21 cellular contexts compared by ENCODE assay signal in the genomic region with DNA sequence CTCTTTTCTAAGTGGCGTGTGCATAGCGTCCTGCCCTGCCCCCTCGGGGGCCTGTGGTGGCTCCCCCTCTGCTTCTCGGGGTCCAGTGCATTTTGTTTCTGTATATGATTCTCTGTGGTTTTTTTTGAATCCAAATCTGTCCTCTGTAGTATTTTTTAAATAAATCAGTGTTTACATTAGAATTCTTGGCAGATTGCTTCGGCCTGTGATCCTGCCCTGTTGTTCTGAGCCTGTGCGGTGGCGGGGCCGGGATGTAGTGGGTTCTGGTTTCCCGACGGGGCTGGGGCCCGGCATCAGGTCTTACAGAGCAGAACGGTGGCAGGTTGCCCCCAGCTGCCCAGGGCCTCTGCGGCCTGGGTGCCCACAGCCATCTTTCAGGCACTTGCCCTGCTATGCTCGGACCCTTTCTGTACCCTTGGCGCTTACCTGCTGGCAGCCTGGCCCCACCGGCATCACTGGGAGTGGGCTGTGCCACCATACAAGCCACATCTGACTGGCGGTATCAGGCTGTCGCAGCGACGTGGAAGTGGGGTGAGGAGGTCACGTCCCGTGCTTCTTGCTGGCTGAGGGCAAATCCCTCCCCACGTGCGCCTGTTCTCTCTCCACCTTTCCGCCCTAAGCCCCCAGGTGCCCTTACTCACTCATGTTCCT. TPM values are rescaled to one million over a fixed set of nuclear protein-coding genes. Genes with fewer than 3 reads are reported as not detected.
DNase-seq lines count a peak whose midpoint lies in the region; ATAC-seq, FAIRE-seq and TF ChIP-seq lines count a peak whose summit lies in the region.
"Had no signal": no experiment of that assay in that cellular context is flagged by ENCODE, and none has a peak within 500 bp of the region (broad histone marks: within the 10 kb centered on the region; RNA-seq: fewer than 3 reads in every experiment).

No MANE protein-coding gene starts in this region.

- H3K18ac ChIP-seq in IMR-90 (ENCODE audit: low read depth, low read length) = no peak overlapping the region; the same call in 1 of the 2 replicates

- no peaks in the 10 kb centered on the region for H3K9me3 ChIP-seq in IMR-90 (ENCODE audit: control insufficient read depth, insufficient read depth, low read length)
- H3K9me3 ChIP-seq in astrocyte (ENCODE audit: insufficient read depth, low read depth, low read length) = no peaks in the 10 kb centered on the region
- H3K9me3 ChIP-seq in fibroblast of lung (ENCODE audit: control insufficient read depth, insufficient read depth, low read depth, low read length) = no peaks in the 10 kb centered on the region
- no peaks in the 10 kb centered on the region for H3K9me3 ChIP-seq in osteoblast (ENCODE audit: low read depth, low read length)
- no peaks in the 10 kb centered on the region for H3K9me3 ChIP-seq in thyroid gland
- H3K9me3 ChIP-seq: SJCRH30 had no signal

- H3K9ac ChIP-seq in IMR-90 (ENCODE audit: low read depth, low read length) (no peak overlapping the region), astrocyte (ENCODE audit: low read length) (no peak overlapping the region), fibroblast of lung (ENCODE audit: insufficient read depth, low read length) (no peak overlapping the region)

- H3K27me3 Mint-ChIP-seq in astrocyte (ENCODE audit: low read depth, unreplicated experiment) = no peaks in the 10 kb centered on the region

- 0 out of 2 replicates have a peak overlapping the region, but pooled peaks have one; percentile 3 for H2BK120ac ChIP-seq in IMR-90 (ENCODE audit: low read depth, low read length)

- CTCF ChIA-PET in IMR-90 (lab: Yijun Ruan, JAX) (no interaction called here), HEK293T (lab: Yijun Ruan, JAX) (no interaction called here)

- peaks cover 4% of the 10 kb centered on the region; the same call in 1 of the 2 replicates for H3K9me1 ChIP-seq in IMR-90 (ENCODE audit: insufficient read depth, low read length)

- intact Hi-C loops in IMR-90 (cut with micrococcal nuclease) = no loop called here
- intact Hi-C loops in thyroid gland (cut with DNase I) = no loop called here

- no peak overlapping the region for H2BK15ac ChIP-seq in IMR-90 (ENCODE audit: low read depth, low read length)

- H2AK5ac ChIP-seq in IMR-90 (ENCODE audit: low read depth, low read length) = peak overlapping the region; percentile 25; the same call in 1 of the 2 replicates

- no peak for TF ChIP-seq RAD21 in IMR-90 (IDR thresholded peaks at IDR 0.05; ENCODE audit: low read length)

- no peak overlapping the region for H3K4me3 ChIP-seq in IMR-90 (ENCODE audit: insufficient read depth, low read depth, low read length)
- no peak overlapping the region for H3K4me3 ChIP-seq in astrocyte (ENCODE audit: insufficient read depth, low read depth, low read length)
- no peak overlapping the region for H3K4me3 ChIP-seq in fibroblast of lung (replicated peaks in 1 of 4; ENCODE audit: control extremely low read depth in 1 of 4, insufficient read depth in 1 of 4, low read depth in 3 of 4, low read length in 4 of 4)
- no peak overlapping the region for H3K4me3 ChIP-seq in osteoblast (ENCODE audit: insufficient read depth, low read length)
- H3K4me3 ChIP-seq in thyroid gland (replicated peaks in 1 of 3) = no peak overlapping the region
- H3K4me3 ChIP-seq: K562, SJCRH30 had no signal

- peak; percentile 62 for ATAC-seq in IMR-90 (ENCODE audit: low read depth)
- no peak for ATAC-seq in GM21515 (IDR thresholded peaks at IDR 0.05; ENCODE audit: unreplicated experiment)

- no peak overlapping the region for H2BK20ac ChIP-seq in IMR-90 (ENCODE audit: low read depth, low read length)

- H3K4ac ChIP-seq in IMR-90 (ENCODE audit: low read depth, low read length) = peak overlapping the region; percentile 27

- H4K8ac ChIP-seq in IMR-90 (ENCODE audit: low read depth in 2 of 2, low read length in 2 of 2) = peak overlapping the region in 1 of 2 experiments; percentile 56; a peak in 1 of 4 replicates

- H4K20me1 ChIP-seq in IMR-90 (ENCODE audit: insufficient read depth, low read length) (peaks cover 41% of the 10 kb centered on the region), astrocyte (ENCODE audit: insufficient read depth, low read length) (peaks cover 91% of the 10 kb centered on the region), fibroblast of lung (ENCODE audit: control insufficient read depth, extremely low read depth, insufficient read depth, low read length) (no peaks in the 10 kb centered on the region), osteoblast (ENCODE audit: insufficient read depth, low read length) (peaks cover 61% of the 10 kb centered on the region)

- no peak for TF ChIP-seq POLR2A in IMR-90 (IDR thresholded peaks at IDR 0.05; ENCODE audit: low read depth, low read length)
- no peak for TF ChIP-seq POLR2A in thyroid gland (IDR thresholded peaks at IDR 0.05)

- no peaks in the 10 kb centered on the region for H3K9me3 Mint-ChIP-seq in astrocyte (ENCODE audit: unreplicated experiment)

- TF ChIP-seq CTCF in IMR-90 (conservative IDR thresholded peaks at IDR 0.05; ENCODE audit: low read depth, low read length) (no peak), astrocyte (IDR thresholded peaks at IDR 0.05; ENCODE audit: insufficient read depth, low read depth, low read length) (no peak), fibroblast of lung (conservative IDR thresholded peaks at IDR 0.05 in 1 of 2, IDR thresholded peaks at IDR 0.05 in 1 of 2; ENCODE audit: low read depth in 1 of 2, low read length in 2 of 2) (no peak), osteoblast (IDR thresholded peaks at IDR 0.05; ENCODE audit: extremely low read depth, low read depth, low read length) (no peak), thyroid gland (IDR thresholded peaks at IDR 0.05) (no peak)

- H3K4me2 ChIP-seq in IMR-90 (ENCODE audit: low read depth, low read length) = no peak overlapping the region
- H3K4me2 ChIP-seq in astrocyte (ENCODE audit: low read length) = no peak overlapping the region
- H3K4me2 ChIP-seq in fibroblast of lung (ENCODE audit: extremely low read depth, insufficient read depth, low read length) = no peak overlapping the region
- no peak overlapping the region for H3K4me2 ChIP-seq in osteoblast (ENCODE audit: insufficient read depth, low read length)

- 90% methylated on average over 2 of the region's 25 CpGs; no CpG with 5 or more reads in 1 of the 2 experiments for WGBS in IMR-90 (ENCODE audit: extremely low coverage in 2 of 2, insufficient read length in 1 of 2), 2 experiments
- 93 to 94% methylated on average over 24 to 25 of the region's 25 CpGs for WGBS in thyroid gland, 2 donors

- no peak for FAIRE-seq in astrocyte (lab: Jason Lieb, UNC)
- FAIRE-seq: GM12892, K562 had no signal

- H3K4me1 ChIP-seq in IMR-90 (ENCODE audit: control insufficient read depth, insufficient read depth, low read length) = peaks cover 15% of the 10 kb centered on the region; the same call in 1 of the 2 replicates
- no peaks in the 10 kb centered on the region for H3K4me1 ChIP-seq in astrocyte (ENCODE audit: insufficient read depth, low read length)
- H3K4me1 ChIP-seq in fibroblast of lung (ENCODE audit: control insufficient read depth, extremely low read depth, insufficient read depth, low read length) = peaks cover 5% of the 10 kb centered on the region
- H3K4me1 ChIP-seq in osteoblast (ENCODE audit: insufficient read depth, low read length) = no peaks in the 10 kb centered on the region
- no peaks in the 10 kb centered on the region for H3K4me1 ChIP-seq in thyroid gland
- H3K4me1 ChIP-seq: SJCRH30 had no signal

- POLR2A ChIA-PET in IMR-90 (lab: Charles Lee; ENCODE audit: unreplicated experiment) = no interaction called here
- POLR2A ChIA-PET in HEK293T (lab: Yijun Ruan, JAX) = no interaction called here

- peak overlapping the region; percentile 5; the same call in 1 of the 2 replicates for H3K27ac ChIP-seq in IMR-90 (ENCODE audit: insufficient read depth, low read length)
- H3K27ac ChIP-seq in astrocyte (ENCODE audit: low read depth, low read length) = no peak overlapping the region
- H3K27ac ChIP-seq in fibroblast of lung (ENCODE audit: insufficient read depth, low read length) = peak overlapping the region; percentile 8
- H3K27ac ChIP-seq in osteoblast (ENCODE audit: low read depth, low read length) = no peak overlapping the region
- no peak overlapping the region for H3K27ac ChIP-seq in thyroid gland
- H3K27ac ChIP-seq: SJCRH30 had no signal

- H3K56ac ChIP-seq in IMR-90 (ENCODE audit: extremely low read depth, insufficient read depth, low read length) = no peak overlapping the region; the same call in 1 of the 2 replicates

- peak overlapping the region; percentile 65 for H2AK9ac ChIP-seq in IMR-90 (replicated peaks; ENCODE audit: low read depth, low read length, poor library complexity)

- BruUV-seq in IMR-90 (replicated peaks; lab: Mats Ljungman, UMichigan) = no TSS peak

- no peak overlapping the region for H3K4me3 Mint-ChIP-seq in astrocyte (ENCODE audit: unreplicated experiment)

- H3K36me3 ChIP-seq in IMR-90 (ENCODE audit: control insufficient read depth, insufficient read depth, low read length) = peaks cover 88% of the 10 kb centered on the region
- peaks cover 45% of the 10 kb centered on the region for H3K36me3 ChIP-seq in astrocyte (ENCODE audit: insufficient read depth, low read length)
- peaks cover 47% of the 10 kb centered on the region for H3K36me3 ChIP-seq in fibroblast of lung (ENCODE audit: control insufficient read depth, insufficient read depth, low read length)
- H3K36me3 ChIP-seq in osteoblast (ENCODE audit: insufficient read depth, low read length) = peaks cover 91% of the 10 kb centered on the region
- peaks cover 70 to 81% of the 10 kb centered on the region in 2 donors for H3K36me3 ChIP-seq in thyroid gland

- H2AFZ ChIP-seq in IMR-90 (replicated peaks; ENCODE audit: low read length, poor library complexity) (peak overlapping the region; percentile 21), astrocyte (ENCODE audit: low read depth, low read length) (no peak overlapping the region), fibroblast of lung (ENCODE audit: low read length) (no peak overlapping the region), osteoblast (ENCODE audit: low read length) (no peak overlapping the region)

- dilution Hi-C loops in IMR-90 (cut with HindIII; ENCODE audit: low sequenced_read_pairs, unreplicated experiment) = no loop called here

- DNase-seq in IMR-90 (peak; percentile 38), astrocyte (ENCODE audit: low read depth) (no peak), fibroblast of lung (ENCODE audit: low read depth in 2 of 2) (peak in 1 of 2 donors; percentile 59), osteoblast (ENCODE audit: insufficient read length, low spot score, missing footprints) (peak; percentile 48), thyroid gland (no peak), HEK293T (ENCODE audit: extremely low spot score) (no peak)
- DNase-seq: ACHN, COR-L47, DMS153, H7, NCI-H1436, NCI-H2029, NCI-H2171 treated with DMSO at 0.1 percent for 48 hours, NCI-H748 treated with DMSO at 0.1 percent for 48 hours, OCI-M1, SJCRH30 had no signal

- H3K4me1 Mint-ChIP-seq in astrocyte (ENCODE audit: low read depth, unreplicated experiment) = peaks cover 7% of the 10 kb centered on the region

- no peak overlapping the region for H4K91ac ChIP-seq in IMR-90 (ENCODE audit: insufficient read depth, low read depth, low read length)

- no peak overlapping the region for H4K5ac ChIP-seq in IMR-90 (ENCODE audit: low read depth, low read length)

- H2BK5ac ChIP-seq in IMR-90 (ENCODE audit: low read depth, low read length, poor library complexity, severe bottlenecking) = no peak overlapping the region

- H3K79me2 ChIP-seq in astrocyte (ENCODE audit: insufficient read depth, low read length) = peaks cover 41% of the 10 kb centered on the region
- H3K79me2 ChIP-seq in fibroblast of lung (ENCODE audit: control insufficient read depth, insufficient read depth, low read length) = peaks cover 10% of the 10 kb centered on the region
- H3K79me2 ChIP-seq in osteoblast (ENCODE audit: insufficient read depth, low read length) = peaks cover 29% of the 10 kb centered on the region

- in situ Hi-C loops in IMR-90 (cut with MboI; ENCODE audit: low sequenced_read_pairs) = loop anchor here (5.0 kb wide), 1 partner anchor 155 kb away; no protein-coding TSS in a partner anchor

- H3K23ac ChIP-seq in IMR-90 (ENCODE audit: low read depth, low read length) = no peak overlapping the region

- no peaks in the 10 kb centered on the region for H3K27me3 ChIP-seq in IMR-90 (ENCODE audit: control insufficient read depth, insufficient read depth, low read length)
- no peaks in the 10 kb centered on the region for H3K27me3 ChIP-seq in astrocyte (ENCODE audit: insufficient read depth, low read length)
- no peaks in the 10 kb centered on the region for H3K27me3 ChIP-seq in fibroblast of lung (ENCODE audit: control insufficient read depth, insufficient read depth, low read length)
- H3K27me3 ChIP-seq in osteoblast (ENCODE audit: insufficient read depth, low read length) = no peaks in the 10 kb centered on the region
- H3K27me3 ChIP-seq in thyroid gland = no peaks in the 10 kb centered on the region
- H3K27me3 ChIP-seq: SJCRH30 had no signal

- H3K79me1 ChIP-seq in IMR-90 (ENCODE audit: low read depth in 1 of 2, low read length in 2 of 2) = peaks cover 19 to 50% of the 10 kb centered on the region in 2 experiments

- peaks cover 13% of the 10 kb centered on the region for H3K36me3 Mint-ChIP-seq in astrocyte (ENCODE audit: low read depth, unreplicated experiment)

- H3K27ac Mint-ChIP-seq in astrocyte (ENCODE audit: unreplicated experiment) = peak overlapping the region; percentile 47

- H3K14ac ChIP-seq in IMR-90 (replicated peaks; ENCODE audit: low read depth, low read length) = no peak overlapping the region

RNA-seq across cellular contexts. Expression of a gene that starts 9.0 kb away (rescaled TPM):
- total RNA-seq in IMR-90 (2012; rRNA removed) (not detected in 2 replicates), astrocyte (not detected in 2 replicates), fibroblast of lung (not detected in 2 replicates), osteoblast (not detected in 2 replicates), thyroid gland (not detected)
- polyA plus RNA-seq in IMR-90 (2012; rRNA removed) (not detected in 2 replicates), fibroblast of lung (not detected in 2 replicates)
- not detected in 2 replicates for polyA plus RNA-seq in IMR-90 (2012; cell fraction: cytosol; rRNA removed)
- polyA plus RNA-seq in IMR-90 (2012; cell fraction: nucleus; rRNA removed; ENCODE audit: low replicate concordance) = not detected in 2 replicates
- 0.17 and 0.40 TPM in 2 replicates for polyA plus RNA-seq in fibroblast of lung (2012)
- not detected in 2 replicates for polyA minus RNA-seq in fibroblast of lung (ENCODE audit: low replicate concordance)
- total RNA-seq: H7, K562, NCI-H460, RPMI7951, SJCRH30 had no signal
- polyA plus RNA-seq: K562 had no signal

RNA-seq across cellular contexts. Expression of a gene that starts 51.4 kb away (rescaled TPM):
- total RNA-seq in IMR-90 (2012; rRNA removed) (1.1 and 2.2 TPM in 2 replicates), astrocyte (0.66 and 1.6 TPM in 2 replicates), fibroblast of lung (7.3 and 9.8 TPM in 2 replicates), osteoblast (5.1 and 5.3 TPM in 2 replicates), thyroid gland (under 1 TPM in 2 of 4 donors, not detected in 2; 0.11 to 0.13 TPM)
- polyA plus RNA-seq in IMR-90 (2012; rRNA removed) (10.1 and 12.2 TPM in 2 replicates), fibroblast of lung (7.2 and 28.0 TPM in 2 replicates)
- polyA plus RNA-seq in IMR-90 (2012; cell fraction: cytosol; rRNA removed) = 8.8 and 15.2 TPM in 2 replicates
- polyA plus RNA-seq in IMR-90 (2012; cell fraction: nucleus; rRNA removed; ENCODE audit: low replicate concordance) = 11.6 and 31.9 TPM in 2 replicates
- 24.8 and 66.0 TPM in 2 replicates for polyA plus RNA-seq in fibroblast of lung (2012)
- polyA minus RNA-seq in fibroblast of lung (ENCODE audit: low replicate concordance) = 5.4 and 39.7 TPM in 2 replicates

RNA-seq across cellular contexts. Expression of a gene that starts 52.6 kb away (rescaled TPM):
- total RNA-seq in IMR-90 (2012; rRNA removed) (31.9 and 33.7 TPM in 2 replicates), astrocyte (113 and 117 TPM in 2 replicates), fibroblast of lung (47.8 and 65.4 TPM in 2 replicates), osteoblast (92.2 and 94.8 TPM in 2 replicates), thyroid gland (10 to 100 TPM; 60.3 to 97.0 (median 79.8) TPM)
- polyA plus RNA-seq in IMR-90 (2012; rRNA removed) (49.1 and 50.7 TPM in 2 replicates), fibroblast of lung (44.3 and 46.6 TPM in 2 replicates)
- polyA plus RNA-seq in IMR-90 (2012; cell fraction: cytosol; rRNA removed) = 35.4 and 41.3 TPM in 2 replicates
- polyA plus RNA-seq in IMR-90 (2012; cell fraction: nucleus; rRNA removed; ENCODE audit: low replicate concordance) = 61.9 and 74.7 TPM in 2 replicates
- 61.9 and 70.2 TPM in 2 replicates for polyA plus RNA-seq in fibroblast of lung (2012)
- polyA minus RNA-seq in fibroblast of lung (ENCODE audit: low replicate concordance) = 142 and 174 TPM in 2 replicates

Comparison
In these comparisons a context has a peak if more than half of its experiments do, and no peak if none do; other contexts are left out.
1. DNase-seq: peak in IMR-90 (single experiment) and osteoblast (single experiment); none in astrocyte (single experiment), thyroid gland (0 of 2) and HEK293T (single experiment).
2. H3K27ac ChIP-seq: peak in IMR-90 (single experiment) and fibroblast of lung (single experiment); none in astrocyte (single experiment), osteoblast (single experiment) and thyroid gland (0 of 3).